ENCODE assay signal across 1 cellular context in genomic region chr12:6361834-6362233, GRCh38.
TF ChIP-seq lines count a peak whose summit lies in the region.

No MANE protein-coding gene starts in this region.

TF ChIP-seq in HepG2, 621 proteins besides CTCF, POLR2A, EP300 and RAD21:
- TF ChIP-seq AFF4 (CRISPR knock-in tag; IDR thresholded peaks at IDR 0.05): no peak
- TF ChIP-seq SKIL (CRISPR knock-in tag; IDR thresholded peaks at IDR 0.05; ENCODE audit: borderline replicate concordance): no peak
- no peak for TF ChIP-seq SPEN (CRISPR knock-in tag; IDR thresholded peaks at IDR 0.05; ENCODE audit: low read depth)
- peak; percentile 60 for TF ChIP-seq ZBTB38 (CRISPR knock-in tag; IDR thresholded peaks at IDR 0.05)
- no peak for TF ChIP-seq PITX1 (CRISPR knock-in tag; IDR thresholded peaks at IDR 0.05)
- TF ChIP-seq HNRNPL (IDR thresholded peaks at IDR 0.05; ENCODE audit: low read depth, low read length): peak; percentile 69; the same call in 1 of the 2 replicates
- no peak for TF ChIP-seq EHMT2 (IDR thresholded peaks at IDR 0.05; ENCODE audit: borderline replicate concordance, low read depth, low read length)
- TF ChIP-seq ZNF761 (CRISPR knock-in tag; conservative IDR thresholded peaks at IDR 0.05): no peak
- TF ChIP-seq, protein P1, sequence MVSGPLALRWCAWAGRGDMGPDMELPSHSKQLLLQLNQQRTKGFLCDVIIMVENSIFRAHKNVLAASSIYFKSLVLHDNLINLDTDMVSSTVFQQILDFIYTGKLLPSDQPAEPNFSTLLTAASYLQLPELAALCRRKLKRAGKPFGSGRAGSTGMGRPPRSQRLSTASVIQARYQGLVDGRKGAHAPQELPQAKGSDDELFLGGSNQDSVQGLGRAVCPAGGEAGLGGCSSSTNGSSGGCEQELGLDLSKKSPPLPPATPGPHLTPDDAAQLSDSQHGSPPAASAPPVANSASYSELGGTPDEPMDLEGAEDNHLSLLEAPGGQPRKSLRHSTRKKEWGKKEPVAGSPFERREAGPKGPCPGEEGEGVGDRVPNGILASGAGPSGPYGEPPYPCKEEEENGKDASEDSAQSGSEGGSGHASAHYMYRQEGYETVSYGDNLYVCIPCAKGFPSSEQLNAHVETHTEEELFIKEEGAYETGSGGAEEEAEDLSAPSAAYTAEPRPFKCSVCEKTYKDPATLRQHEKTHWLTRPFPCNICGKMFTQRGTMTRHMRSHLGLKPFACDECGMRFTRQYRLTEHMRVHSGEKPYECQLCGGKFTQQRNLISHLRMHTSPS (CRISPR knock-in tag; IDR thresholded peaks at IDR 0.05; ENCODE audit: low read depth): peak; percentile 90
- no peak for TF ChIP-seq ZBTB20 (CRISPR knock-in tag; IDR thresholded peaks at IDR 0.05; ENCODE audit: borderline replicate concordance, low read depth)
- TF ChIP-seq, protein P2, sequence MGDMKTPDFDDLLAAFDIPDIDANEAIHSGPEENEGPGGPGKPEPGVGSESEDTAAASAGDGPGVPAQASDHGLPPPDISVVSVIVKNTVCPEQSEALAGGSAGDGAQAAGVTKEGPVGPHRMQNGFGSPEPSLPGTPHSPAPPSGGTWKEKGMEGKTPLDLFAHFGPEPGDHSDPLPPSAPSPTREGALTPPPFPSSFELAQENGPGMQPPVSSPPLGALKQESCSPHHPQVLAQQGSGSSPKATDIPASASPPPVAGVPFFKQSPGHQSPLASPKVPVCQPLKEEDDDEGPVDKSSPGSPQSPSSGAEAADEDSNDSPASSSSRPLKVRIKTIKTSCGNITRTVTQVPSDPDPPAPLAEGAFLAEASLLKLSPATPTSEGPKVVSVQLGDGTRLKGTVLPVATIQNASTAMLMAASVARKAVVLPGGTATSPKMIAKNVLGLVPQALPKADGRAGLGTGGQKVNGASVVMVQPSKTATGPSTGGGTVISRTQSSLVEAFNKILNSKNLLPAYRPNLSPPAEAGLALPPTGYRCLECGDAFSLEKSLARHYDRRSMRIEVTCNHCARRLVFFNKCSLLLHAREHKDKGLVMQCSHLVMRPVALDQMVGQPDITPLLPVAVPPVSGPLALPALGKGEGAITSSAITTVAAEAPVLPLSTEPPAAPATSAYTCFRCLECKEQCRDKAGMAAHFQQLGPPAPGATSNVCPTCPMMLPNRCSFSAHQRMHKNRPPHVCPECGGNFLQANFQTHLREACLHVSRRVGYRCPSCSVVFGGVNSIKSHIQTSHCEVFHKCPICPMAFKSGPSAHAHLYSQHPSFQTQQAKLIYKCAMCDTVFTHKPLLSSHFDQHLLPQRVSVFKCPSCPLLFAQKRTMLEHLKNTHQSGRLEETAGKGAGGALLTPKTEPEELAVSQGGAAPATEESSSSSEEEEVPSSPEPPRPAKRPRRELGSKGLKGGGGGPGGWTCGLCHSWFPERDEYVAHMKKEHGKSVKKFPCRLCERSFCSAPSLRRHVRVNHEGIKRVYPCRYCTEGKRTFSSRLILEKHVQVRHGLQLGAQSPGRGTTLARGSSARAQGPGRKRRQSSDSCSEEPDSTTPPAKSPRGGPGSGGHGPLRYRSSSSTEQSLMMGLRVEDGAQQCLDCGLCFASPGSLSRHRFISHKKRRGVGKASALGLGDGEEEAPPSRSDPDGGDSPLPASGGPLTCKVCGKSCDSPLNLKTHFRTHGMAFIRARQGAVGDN (CRISPR knock-in tag; IDR thresholded peaks at IDR 0.05): peak; percentile 52; the same call in 1 of the 2 replicates
- TF ChIP-seq, protein P3, sequence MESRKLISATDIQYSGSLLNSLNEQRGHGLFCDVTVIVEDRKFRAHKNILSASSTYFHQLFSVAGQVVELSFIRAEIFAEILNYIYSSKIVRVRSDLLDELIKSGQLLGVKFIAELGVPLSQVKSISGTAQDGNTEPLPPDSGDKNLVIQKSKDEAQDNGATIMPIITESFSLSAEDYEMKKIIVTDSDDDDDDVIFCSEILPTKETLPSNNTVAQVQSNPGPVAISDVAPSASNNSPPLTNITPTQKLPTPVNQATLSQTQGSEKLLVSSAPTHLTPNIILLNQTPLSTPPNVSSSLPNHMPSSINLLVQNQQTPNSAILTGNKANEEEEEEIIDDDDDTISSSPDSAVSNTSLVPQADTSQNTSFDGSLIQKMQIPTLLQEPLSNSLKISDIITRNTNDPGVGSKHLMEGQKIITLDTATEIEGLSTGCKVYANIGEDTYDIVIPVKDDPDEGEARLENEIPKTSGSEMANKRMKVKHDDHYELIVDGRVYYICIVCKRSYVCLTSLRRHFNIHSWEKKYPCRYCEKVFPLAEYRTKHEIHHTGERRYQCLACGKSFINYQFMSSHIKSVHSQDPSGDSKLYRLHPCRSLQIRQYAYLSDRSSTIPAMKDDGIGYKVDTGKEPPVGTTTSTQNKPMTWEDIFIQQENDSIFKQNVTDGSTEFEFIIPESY (CRISPR knock-in tag; IDR thresholded peaks at IDR 0.05): peak; percentile 68
